Comparison of ENCODE assay signal across 8 cellular contexts in the genomic region with DNA sequence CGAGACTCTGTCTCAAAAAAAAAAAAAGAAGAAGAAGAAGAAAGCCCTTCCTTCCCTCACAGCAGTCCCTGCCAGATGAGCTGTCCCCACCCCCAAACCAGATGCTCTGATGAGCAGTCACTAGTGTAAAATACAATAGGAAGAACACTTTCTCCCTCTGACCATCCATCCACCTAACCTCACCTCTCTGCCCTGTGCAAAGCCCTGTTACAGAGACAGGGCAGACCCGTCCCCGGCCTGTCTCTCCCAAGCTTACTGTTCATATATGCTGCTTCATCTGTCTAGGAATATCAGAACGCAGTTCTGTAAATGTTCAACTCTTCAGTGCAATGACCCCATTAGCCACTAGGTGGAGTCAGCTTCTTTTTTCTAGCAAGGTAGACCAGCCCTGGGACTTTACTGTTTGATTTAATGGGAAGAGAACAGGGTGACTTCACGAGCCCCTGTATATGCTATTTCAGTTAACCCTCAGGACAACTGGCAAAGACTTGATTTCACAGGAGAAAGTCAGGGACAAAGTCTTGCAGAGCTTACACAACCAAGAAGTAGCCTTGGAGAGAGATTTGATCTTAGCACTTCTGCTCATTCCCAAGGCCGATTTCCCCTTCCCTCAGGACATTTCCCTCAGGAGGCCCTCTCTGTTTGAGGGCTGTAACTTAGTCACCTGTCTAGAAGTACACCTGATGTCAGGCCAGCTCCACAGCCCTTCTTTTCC. TPM values are rescaled to one million over a fixed set of nuclear protein-coding genes. Genes with fewer than 3 reads are reported as not detected.
DNase-seq lines count a peak whose midpoint lies in the region; ATAC-seq and TF ChIP-seq lines count a peak whose summit lies in the region.

No MANE protein-coding gene starts in this region.

- peak; percentile 25 for DNase-seq in DMS153 treated with DMSO at 0.1 percent for 48 hours (lab: John Stamatoyannopoulos, UW; ENCODE audit: unreplicated experiment)
- peak; percentile 73 for DNase-seq in GM23248
- peak; percentile 27 for DNase-seq in NCI-H128 (lab: John Stamatoyannopoulos, UW; ENCODE audit: unreplicated experiment)
- peak; percentile 73 to 87 for DNase-seq in SW 1271 (lab: John Stamatoyannopoulos, UW)
- DNase-seq in adrenal gland, result peak; percentile 76 to 92 (median 84)
- peak; percentile 84 for DNase-seq in right atrium auricular region (ENCODE audit: low spot score)
- DNase-seq in sciatic nerve (ENCODE audit: low spot score), result peak; percentile 79
- DNase-seq in GOT3 (lab: John Stamatoyannopoulos, UW), result no peak

- H3K9me3 ChIP-seq in GM23248 (ENCODE audit: low read depth) (no peaks in the 10 kb centered on the region), adrenal gland (replicated peaks in 1 of 3) (no peaks in the 10 kb centered on the region), right atrium auricular region (no peaks in the 10 kb centered on the region)

- H3K4me3 ChIP-seq in GM23248, result peak overlapping the region; percentile 60
- H3K4me3 ChIP-seq in adrenal gland, result no peak overlapping the region
- no peak overlapping the region for H3K4me3 ChIP-seq in right atrium auricular region

- TF ChIP-seq CTCF in adrenal gland (IDR thresholded peaks at IDR 0.05) (peak; percentile 84 to 93 (median 86)), right atrium auricular region (IDR thresholded peaks at IDR 0.05) (peak; percentile 76 to 88)

- TF ChIP-seq POLR2A in adrenal gland (IDR thresholded peaks at IDR 0.05), result no peak

- peak overlapping the region; percentile 42; the same call in 1 of the 2 replicates for H2AFZ ChIP-seq in GM23248

- H3K9ac ChIP-seq in GM23248, result peak overlapping the region; percentile 46

- intact Hi-C loops in adrenal gland (cut with DNase I), result loop anchor here in 1 of 2 donors (2.0 kb wide), 1 partner anchor 41 kb away; no protein-coding TSS in a partner anchor
- intact Hi-C loops in sciatic nerve (cut with DNase I), result no loop called here

- H3K4me1 ChIP-seq in GM23248 (ENCODE audit: insufficient read depth) (no peaks in the 10 kb centered on the region; the same call in 1 of the 2 replicates), adrenal gland (replicated peaks in 1 of 2) (peaks cover 0 to 9% of the 10 kb centered on the region in 2 donors), right atrium auricular region (no peaks in the 10 kb centered on the region)

- ATAC-seq in sciatic nerve, result peak; percentile 83

- no peaks in the 10 kb centered on the region for H3K36me3 ChIP-seq in GM23248 (ENCODE audit: low read depth)
- no peaks in the 10 kb centered on the region for H3K36me3 ChIP-seq in adrenal gland (replicated peaks in 1 of 2)
- no peaks in the 10 kb centered on the region for H3K36me3 ChIP-seq in right atrium auricular region

- H3K4me2 ChIP-seq in GM23248 (ENCODE audit: unreplicated experiment), result peak overlapping the region; percentile 77

- H3K27ac ChIP-seq in GM23248 (peak overlapping the region; percentile 52), adrenal gland (peak overlapping the region in 3 of 5 donors; percentile 9 to 57 (median 47)), right atrium auricular region (no peak overlapping the region)

- no peaks in the 10 kb centered on the region for H3K9me2 ChIP-seq in GM23248 (ENCODE audit: insufficient read depth)

- H3K79me2 ChIP-seq in GM23248 (ENCODE audit: insufficient read depth), result no peaks in the 10 kb centered on the region

- 14% methylated on average over 6 of the region's 6 CpGs for WGBS in GM23248 (ENCODE audit: low coverage in 1 of 2, low lambda C conversion rate in 2 of 2, missing lambda C conversion rate in 2 of 2), 2 experiments
- WGBS in adrenal gland, 4 donors, result 6 to 16% (median 14%) methylated on average over 5 to 6 of the region's 6 CpGs

- in situ Hi-C loops in GM23248 (cut with MboI), result no loop called here

- no peaks in the 10 kb centered on the region for H3K27me3 ChIP-seq in GM23248 (replicated peaks; ENCODE audit: insufficient read depth)
- H3K27me3 ChIP-seq in adrenal gland, result no peaks in the 10 kb centered on the region
- no peaks in the 10 kb centered on the region for H3K27me3 ChIP-seq in right atrium auricular region

- no peaks in the 10 kb centered on the region for H4K20me1 ChIP-seq in GM23248 (ENCODE audit: insufficient read depth)

- H3F3A ChIP-seq in GM23248 (ENCODE audit: insufficient read depth), result peaks cover 12% of the 10 kb centered on the region

RNA-seq across cellular contexts. Expression of a gene that starts 14.9 kb away (rescaled TPM):
- not detected in 2 replicates for total RNA-seq in GM23248 (2014; rRNA removed; shearing (Covaris generic))
- polyA plus RNA-seq in GM23248 (2016; fragmentation: Nextera tagmentation; extraction: Ambion mirVana), result 0.10 TPM in 1 of 2 replicates, not detected in the other
- total RNA-seq in adrenal gland, result 10 to 100 TPM; 16.3 to 89.5 (median 29.9) TPM
- polyA plus RNA-seq in adrenal gland, result 10 to 100 TPM; 12.3 to 14.6 (median 12.5) TPM
- 1 to 10 TPM in 1 of 2 donors, under 1 TPM in 1; 0.48 to 1.5 TPM for total RNA-seq in right atrium auricular region
- 1.4 TPM for total RNA-seq in sciatic nerve

RNA-seq across cellular contexts. Expression of a gene that starts 49.3 kb away (rescaled TPM):
- 9.9 and 13.5 TPM in 2 replicates for total RNA-seq in GM23248 (2014; rRNA removed; shearing (Covaris generic))
- polyA plus RNA-seq in GM23248 (2016; fragmentation: Nextera tagmentation; extraction: Ambion mirVana) (11.6 and 14.8 TPM in 2 replicates), adrenal gland (10 to 100 TPM in 1 of 3 donors, 1 to 10 TPM in 2; 7.9 to 16.8 (median 8.3) TPM)
- total RNA-seq in adrenal gland (10 to 100 TPM; 13.3 to 29.4 (median 17.9) TPM), right atrium auricular region (1 to 10 TPM; 8.5 TPM), sciatic nerve (27.1 TPM)

Comparison
In these comparisons a context has a peak if more than half of its experiments do, and no peak if none do; other contexts are left out.
1. H3K27ac ChIP-seq: peak in GM23248 (single experiment) and adrenal gland (3 of 5); none in right atrium auricular region (0 of 2).